ENCODE assay signal across 15 cellular contexts in the genomic region with DNA sequence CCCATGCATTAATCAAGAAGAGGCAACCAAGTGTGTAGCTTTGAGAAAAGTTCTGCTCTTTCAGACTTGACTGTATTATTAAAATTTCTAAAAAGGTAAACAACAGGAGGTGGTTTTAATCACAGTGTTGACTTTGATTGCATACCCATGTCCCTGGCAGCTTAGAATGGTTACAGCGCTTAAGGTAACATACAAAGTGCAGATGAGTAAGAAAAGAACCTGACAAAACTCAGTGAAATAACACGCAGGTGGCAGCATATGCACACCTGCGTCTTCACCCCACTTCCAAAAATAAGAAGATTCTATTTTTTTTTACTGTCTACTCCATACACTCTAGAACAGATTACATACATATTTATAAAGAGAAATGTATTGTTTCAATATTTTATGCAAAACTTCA.
DNase-seq lines count a peak whose midpoint lies in the region; ATAC-seq and TF ChIP-seq lines count a peak whose summit lies in the region.
"Had no signal": no experiment of that assay in that cellular context is flagged by ENCODE, and none has a peak within 500 bp of the region (broad histone marks: within the 10 kb centered on the region; RNA-seq: fewer than 3 reads in every experiment).

No MANE protein-coding gene starts in this region.

- H3K27ac ChIP-seq in CD8-positive, alpha-beta T cell (ENCODE audit: low read depth, low read length), result no peak overlapping the region
- H3K27ac ChIP-seq: gastroesophageal sphincter, RWPE1 had no signal

- POLR2A ChIA-PET in CD8-positive, alpha-beta T cell (lab: Charles Lee), result no interaction called here
- POLR2A ChIA-PET in activated CD8-positive, alpha-beta T cell treated with anti-CD3 and anti-CD28 coated beads, Interleukin-2, amount 10 ng/mL, durations not matched to agents 7 days and 5 days (lab: Charles Lee), result interaction anchor here (1.0 to 2.4 kb wide), 3 partner anchors 9 to 289 kb away, joined by 3 to 9 read pairs (median 5); partner anchors contain the start of gene ATXN1

- no peak for ATAC-seq in CD8-positive, alpha-beta T cell
- peak; percentile 14 for ATAC-seq in HG02623 (IDR thresholded peaks at IDR 0.05; ENCODE audit: unreplicated experiment)
- no peak for ATAC-seq in activated CD8-positive, alpha-beta T cell treated with anti-CD3 and anti-CD28 coated beads, Interleukin-2, amount 10 ng/mL, durations not matched to agents 7 days and 5 days
- no peak for ATAC-seq in memory B cell (ENCODE audit: low read depth)
- ATAC-seq in GM21360 (IDR thresholded peaks at IDR 0.05; ENCODE audit: unreplicated experiment), result no peak
- ATAC-seq in HG02588 (IDR thresholded peaks at IDR 0.05; ENCODE audit: unreplicated experiment), result no peak
- ATAC-seq: gastroesophageal sphincter had no signal

- H3K36me3 Mint-ChIP-seq in CD8-positive, alpha-beta T cell, result peaks cover 7% of the 10 kb centered on the region
- peaks cover 41% of the 10 kb centered on the region for H3K36me3 Mint-ChIP-seq in activated CD8-positive, alpha-beta T cell treated with anti-CD3 and anti-CD28 coated beads, Interleukin-2, amount 10 ng/mL, durations not matched to agents 7 days and 5 days (ENCODE audit: low read depth)
- H3K36me3 Mint-ChIP-seq in memory B cell (no peaks in the 10 kb centered on the region), progenitor cell of endocrine pancreas (ENCODE audit: insufficient read depth) (peaks cover 7% of the 10 kb centered on the region)

- H3K4me3 Mint-ChIP-seq in CD8-positive, alpha-beta T cell, result no peak overlapping the region
- no peak overlapping the region for H3K4me3 Mint-ChIP-seq in activated CD8-positive, alpha-beta T cell treated with anti-CD3 and anti-CD28 coated beads, Interleukin-2, amount 10 ng/mL, durations not matched to agents 7 days and 5 days
- H3K4me3 Mint-ChIP-seq in memory B cell (no peak overlapping the region), progenitor cell of endocrine pancreas (ENCODE audit: low read depth) (no peak overlapping the region)
- H3K4me3 Mint-ChIP-seq: activated naive CD4-positive, alpha-beta T cell treated with anti-CD3 and anti-CD28 coated beads for 36 hours had no signal

- intact Hi-C loops in CD8-positive, alpha-beta T cell (cut with DNase I, micrococcal nuclease), result loop anchor here (2.0 to 5.0 kb wide), 2 partner anchors 27 to 40 kb away; no protein-coding TSS in a partner anchor

- CTCF ChIA-PET in CD8-positive, alpha-beta T cell (lab: Charles Lee), result interaction anchor here (0.9 to 3.4 kb wide), 3 partner anchors 40 to 247 kb away, joined by 3 to 16 read pairs (median 4); no protein-coding TSS in a partner anchor
- CTCF ChIA-PET in activated CD8-positive, alpha-beta T cell treated with anti-CD3 and anti-CD28 coated beads, Interleukin-2, amount 10 ng/mL, durations not matched to agents 7 days and 5 days (lab: Charles Lee), result interaction anchor here (0.9 to 7.2 kb wide), 9 partner anchors 9 to 291 kb away, joined by 3 to 59 read pairs (median 5); partner anchors contain the start of gene ATXN1

- H3K27me3 ChIP-seq in CD8-positive, alpha-beta T cell (ENCODE audit: insufficient read depth, low read length), result no peaks in the 10 kb centered on the region
- H3K27me3 ChIP-seq: gastroesophageal sphincter had no signal

- no peak for DNase-seq in CD8-positive, alpha-beta T cell
- no peak for DNase-seq in activated CD8-positive, alpha-beta T cell treated with anti-CD3 and anti-CD28 coated beads, Interleukin-2, amount 10 ng/mL, durations not matched to agents 7 days and 5 days
- no peak for DNase-seq in memory B cell (ENCODE audit: low spot score in 2 of 2)
- DNase-seq in progenitor cell of endocrine pancreas (ENCODE audit: low spot score, unreplicated experiment), result no peak
- DNase-seq in AG20443 (ENCODE audit: low spot score), result no peak
- DNase-seq: activated naive CD4-positive, alpha-beta T cell treated with anti-CD3 and anti-CD28 coated beads for 36 hours; cortex of kidney; GDM1; NCI-H146; NCI-H345 had no signal

- H3K4me1 ChIP-seq in CD8-positive, alpha-beta T cell (ENCODE audit: insufficient read depth, low read length), result peaks cover 22% of the 10 kb centered on the region

- no peak for TF ChIP-seq CTCF in CD8-positive, alpha-beta T cell (IDR thresholded peaks at IDR 0.05)
- TF ChIP-seq CTCF in progenitor cell of endocrine pancreas (IDR thresholded peaks at IDR 0.05; ENCODE audit: unreplicated experiment), result no peak

- H3K27ac Mint-ChIP-seq in CD8-positive, alpha-beta T cell, result peak overlapping the region; percentile 69
- peak overlapping the region; percentile 61 for H3K27ac Mint-ChIP-seq in activated CD8-positive, alpha-beta T cell treated with anti-CD3 and anti-CD28 coated beads, Interleukin-2, amount 10 ng/mL, durations not matched to agents 7 days and 5 days
- peak overlapping the region; percentile 63 for H3K27ac Mint-ChIP-seq in memory B cell
- H3K27ac Mint-ChIP-seq in progenitor cell of endocrine pancreas, result no peak overlapping the region

- H3K4me1 Mint-ChIP-seq in CD8-positive, alpha-beta T cell (ENCODE audit: low read depth), result peaks cover 58% of the 10 kb centered on the region
- peaks cover 73% of the 10 kb centered on the region for H3K4me1 Mint-ChIP-seq in activated CD8-positive, alpha-beta T cell treated with anti-CD3 and anti-CD28 coated beads, Interleukin-2, amount 10 ng/mL, durations not matched to agents 7 days and 5 days (ENCODE audit: low read depth)
- H3K4me1 Mint-ChIP-seq in memory B cell, result peaks cover 35% of the 10 kb centered on the region
- H3K4me1 Mint-ChIP-seq in progenitor cell of endocrine pancreas (ENCODE audit: low read depth), result peaks cover 27% of the 10 kb centered on the region

- H3K9me3 Mint-ChIP-seq in CD8-positive, alpha-beta T cell, result no peaks in the 10 kb centered on the region
- H3K9me3 Mint-ChIP-seq in activated CD8-positive, alpha-beta T cell treated with anti-CD3 and anti-CD28 coated beads, Interleukin-2, amount 10 ng/mL, durations not matched to agents 7 days and 5 days (ENCODE audit: insufficient read depth), result no peaks in the 10 kb centered on the region
- H3K9me3 Mint-ChIP-seq in memory B cell (no peaks in the 10 kb centered on the region), progenitor cell of endocrine pancreas (ENCODE audit: low read depth) (peaks cover 4% of the 10 kb centered on the region)
- H3K9me3 Mint-ChIP-seq: activated naive CD4-positive, alpha-beta T cell treated with anti-CD3 and anti-CD28 coated beads for 36 hours had no signal

- no peaks in the 10 kb centered on the region for H3K27me3 Mint-ChIP-seq in CD8-positive, alpha-beta T cell (ENCODE audit: low read depth)
- no peaks in the 10 kb centered on the region for H3K27me3 Mint-ChIP-seq in activated CD8-positive, alpha-beta T cell treated with anti-CD3 and anti-CD28 coated beads, Interleukin-2, amount 10 ng/mL, durations not matched to agents 7 days and 5 days (ENCODE audit: low read depth)
- H3K27me3 Mint-ChIP-seq in memory B cell, result no peaks in the 10 kb centered on the region
- no peaks in the 10 kb centered on the region for H3K27me3 Mint-ChIP-seq in progenitor cell of endocrine pancreas

- no peaks in the 10 kb centered on the region for H3K36me3 ChIP-seq in CD8-positive, alpha-beta T cell (ENCODE audit: insufficient read depth, low read length)

- no peaks in the 10 kb centered on the region for H3K9me3 ChIP-seq in CD8-positive, alpha-beta T cell (ENCODE audit: low read length)
- H3K9me3 ChIP-seq: gastroesophageal sphincter had no signal

- no peak overlapping the region for H3K4me3 ChIP-seq in CD8-positive, alpha-beta T cell (ENCODE audit: low read depth, low read length)
- H3K4me3 ChIP-seq: gastroesophageal sphincter had no signal
